22 cellular contexts compared by ENCODE assay signal in the genomic region with DNA sequence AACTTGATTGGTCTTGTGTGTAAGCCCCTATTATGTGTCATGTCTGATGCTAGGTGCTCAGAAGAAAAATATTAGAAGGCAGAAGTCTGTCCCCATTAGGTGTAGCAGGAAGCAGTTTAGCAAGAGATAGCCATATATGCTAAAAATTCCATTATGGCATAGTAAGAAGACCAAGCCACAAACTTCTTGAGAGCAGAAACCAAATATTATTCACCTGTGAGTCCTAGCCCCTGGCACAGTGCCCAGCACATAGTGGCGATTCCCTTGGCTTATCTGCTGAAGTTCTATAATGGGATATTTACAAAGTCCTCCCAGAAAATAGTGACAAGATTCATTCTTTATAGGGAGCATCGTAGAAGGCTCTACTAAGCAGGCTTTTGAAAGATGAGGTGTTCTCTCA.
"Had no signal": no experiment of that assay in that cellular context is flagged by ENCODE, and none has a peak within 500 bp of the region (broad histone marks: within the 10 kb centered on the region; RNA-seq: fewer than 3 reads in every experiment).

No MANE protein-coding gene starts in this region.

- H3K4me3 ChIP-seq: esophagus squamous epithelium, gastroesophageal sphincter, hepatocyte, lung, mucosa of descending colon, right atrium auricular region, stomach, thoracic aorta, transverse colon had no signal

- H3K9me3 ChIP-seq: esophagus squamous epithelium, gastroesophageal sphincter, mucosa of descending colon, neutrophil, right atrium auricular region, stomach, thoracic aorta, transverse colon had no signal

- H3K27ac ChIP-seq: esophagus squamous epithelium, gastroesophageal sphincter, hepatocyte, neutrophil, right atrium auricular region, stomach, thoracic aorta, transverse colon had no signal

- ATAC-seq: effector memory CD8-positive, alpha-beta T cell; gastroesophageal sphincter; left colon; left ventricle myocardium superior; mucosa of descending colon; naive thymus-derived CD8-positive, alpha-beta T cell had no signal

- H3K27me3 ChIP-seq: esophagus squamous epithelium, gastroesophageal sphincter, hepatocyte, neutrophil, right atrium auricular region, stomach, transverse colon had no signal

- H3K4me3 Mint-ChIP-seq: effector memory CD8-positive, alpha-beta T cell; naive thymus-derived CD8-positive, alpha-beta T cell had no signal

- H3K36me3 ChIP-seq: esophagus squamous epithelium, gastroesophageal sphincter, neutrophil, right atrium auricular region, stomach, thoracic aorta, transverse colon had no signal

- H3K27me3 Mint-ChIP-seq: effector memory CD8-positive, alpha-beta T cell; naive thymus-derived CD8-positive, alpha-beta T cell had no signal

- H3K4me1 ChIP-seq: esophagus squamous epithelium, gastroesophageal sphincter, right atrium auricular region, stomach, transverse colon had no signal

- H3K27ac Mint-ChIP-seq: effector memory CD8-positive, alpha-beta T cell; naive thymus-derived CD8-positive, alpha-beta T cell had no signal

- FAIRE-seq: kidney had no signal

- DNase-seq: effector memory CD8-positive, alpha-beta T cell; esophagus squamous epithelium; foreskin fibroblast; head of caudate nucleus; kidney; left colon; left ventricle myocardium superior; mucosa of descending colon; naive thymus-derived CD8-positive, alpha-beta T cell; posterior cingulate gyrus; small intestine; stimulated activated CD4-positive, alpha-beta T cell treated with anti-CD3 and anti-CD28 coated beads, Interleukin-12 subunit alpha, Interleukin-12 subunit beta, amount 100 ng/mL, for 4 hours; stimulated activated naive CD4-positive, alpha-beta T cell; stomach; substantia nigra; transverse colon had no signal
